In genomic region chr22:22745225-22746060, GRCh38 we compare ENCODE assay signal across 1 cellular context.
TF ChIP-seq lines count a peak whose summit lies in the region.

No MANE protein-coding gene starts in this region.

TF ChIP-seq in HCT116, 20 proteins besides CTCF, POLR2A, EP300 and RAD21 (continued from another document):
- TF ChIP-seq POLR2AphosphoS5 (IDR thresholded peaks at IDR 0.05; ENCODE audit: low read depth, low read length) (no peak), FOSL1 (IDR thresholded peaks at IDR 0.05; ENCODE audit: low read depth) (no peak), JUND (IDR thresholded peaks at IDR 0.05) (no peak), EGR1 (IDR thresholded peaks at IDR 0.05; ENCODE audit: low read depth) (no peak), SIN3A (IDR thresholded peaks at IDR 0.05; ENCODE audit: low read depth) (no peak), SP1 (IDR thresholded peaks at IDR 0.05; ENCODE audit: low read depth) (no peak), CEBPB (IDR thresholded peaks at IDR 0.05; ENCODE audit: low read depth) (no peak), ELF1 (IDR thresholded peaks at IDR 0.05; ENCODE audit: borderline replicate concordance, low read depth) (no peak)
- TF ChIP-seq, protein P1, sequence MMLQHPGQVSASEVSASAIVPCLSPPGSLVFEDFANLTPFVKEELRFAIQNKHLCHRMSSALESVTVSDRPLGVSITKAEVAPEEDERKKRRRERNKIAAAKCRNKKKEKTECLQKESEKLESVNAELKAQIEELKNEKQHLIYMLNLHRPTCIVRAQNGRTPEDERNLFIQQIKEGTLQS (IDR thresholded peaks at IDR 0.05) = no peak
- TF ChIP-seq, protein P2, sequence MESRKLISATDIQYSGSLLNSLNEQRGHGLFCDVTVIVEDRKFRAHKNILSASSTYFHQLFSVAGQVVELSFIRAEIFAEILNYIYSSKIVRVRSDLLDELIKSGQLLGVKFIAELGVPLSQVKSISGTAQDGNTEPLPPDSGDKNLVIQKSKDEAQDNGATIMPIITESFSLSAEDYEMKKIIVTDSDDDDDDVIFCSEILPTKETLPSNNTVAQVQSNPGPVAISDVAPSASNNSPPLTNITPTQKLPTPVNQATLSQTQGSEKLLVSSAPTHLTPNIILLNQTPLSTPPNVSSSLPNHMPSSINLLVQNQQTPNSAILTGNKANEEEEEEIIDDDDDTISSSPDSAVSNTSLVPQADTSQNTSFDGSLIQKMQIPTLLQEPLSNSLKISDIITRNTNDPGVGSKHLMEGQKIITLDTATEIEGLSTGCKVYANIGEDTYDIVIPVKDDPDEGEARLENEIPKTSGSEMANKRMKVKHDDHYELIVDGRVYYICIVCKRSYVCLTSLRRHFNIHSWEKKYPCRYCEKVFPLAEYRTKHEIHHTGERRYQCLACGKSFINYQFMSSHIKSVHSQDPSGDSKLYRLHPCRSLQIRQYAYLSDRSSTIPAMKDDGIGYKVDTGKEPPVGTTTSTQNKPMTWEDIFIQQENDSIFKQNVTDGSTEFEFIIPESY (IDR thresholded peaks at IDR 0.05; ENCODE audit: extremely low read depth, insufficient replicate concordance, low read length) = no peak
- TF ChIP-seq, protein P3, sequence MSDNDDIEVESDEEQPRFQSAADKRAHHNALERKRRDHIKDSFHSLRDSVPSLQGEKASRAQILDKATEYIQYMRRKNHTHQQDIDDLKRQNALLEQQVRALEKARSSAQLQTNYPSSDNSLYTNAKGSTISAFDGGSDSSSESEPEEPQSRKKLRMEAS (IDR thresholded peaks at IDR 0.05) = no peak
